In genomic region chr19:37654833-37655688, GRCh38 we compare ENCODE assay signal across 8 cellular contexts. TPM values are rescaled to one million over a fixed set of nuclear protein-coding genes. Genes with fewer than 3 reads are reported as not detected.
A peak's percentile ranks its signal among the peaks of the same experiment; 100 is the strongest.
DNase-seq lines count a peak whose midpoint lies in the region; ATAC-seq, FAIRE-seq and TF ChIP-seq lines count a peak whose summit lies in the region.

TSS of gene ZFP30 (minus strand) at chr19:37655465. CDS start at chr19:37647822, 7,643 bp downstream.

- FAIRE-seq in frontal cortex (lab: Jason Lieb, UNC) = no peak

- peak within 1 kb of the TSS; percentile 67 to 70 for H3K4me3 ChIP-seq in neutrophil (ENCODE audit: low read depth in 1 of 2, low read length in 1 of 2)

- peaks cover 19% of the 10 kb centered on the region for H3K27me3 ChIP-seq in neutrophil

- CTCF ChIA-PET in RWPE1 (lab: Yijun Ruan, JAX) = no interaction called here

- TF ChIP-seq CTCF in RWPE1 (conservative IDR thresholded peaks at IDR 0.05; ENCODE audit: low read depth) (no peak), neutrophil (IDR thresholded peaks at IDR 0.05) (no peak)

- H3K9me3 ChIP-seq in neutrophil = no peaks in the 10 kb centered on the region

- H3K27ac ChIP-seq in RWPE1 = peak within 1 kb of the TSS; percentile 95
- peak within 1 kb of the TSS; percentile 67 for H3K27ac ChIP-seq in neutrophil

- DNase-seq in COR-L47 (lab: John Stamatoyannopoulos, UW) (peak; percentile 91), HuH-7 (ENCODE audit: low spot score) (peak; percentile 73), RWPE1 (ENCODE audit: low spot score) (peak; percentile 80), frontal cortex (ENCODE audit: low spot score in 2 of 2) (peak; percentile 83 to 89), stromal cell of bone marrow (ENCODE audit: low read depth) (peak; percentile 67)
- peak; percentile 44 to 63 (median 52) for DNase-seq in activated naive CD4-positive, alpha-beta T cell (lab: John Stamatoyannopoulos, UW)

- H3K4me1 ChIP-seq in neutrophil (ENCODE audit: control insufficient read depth in 1 of 2, insufficient read depth in 1 of 2, low read depth in 1 of 2, low read length in 1 of 2) = peaks cover 20 to 22% of the 10 kb centered on the region in 2 experiments

- peak; percentile 54 for ATAC-seq in GM21390 (IDR thresholded peaks at IDR 0.05; ENCODE audit: unreplicated experiment)

- no peaks in the 10 kb centered on the region for H3K36me3 ChIP-seq in neutrophil

- POLR2A ChIA-PET in RWPE1 (lab: Yijun Ruan, JAX; ENCODE audit: low non-redundant PET) = interaction anchor here (0.5 kb wide), 1 partner anchor 210 kb away, joined by 3 read pairs; no protein-coding TSS in a partner anchor

RNA-seq across cellular contexts. Expression of gene ZFP30, which starts in this region (rescaled TPM):
- total RNA-seq in frontal cortex = 134 TPM

Comparison
In these comparisons a context has a peak if more than half of its experiments do, and no peak if none do; other contexts are left out.
1. Peak in every context shown above with its lines: DNase-seq, ATAC-seq, H3K4me3 ChIP-seq and H3K27ac ChIP-seq.